ENCODE assay signal across 24 cellular contexts in genomic region chr2:3398837-3399236, GRCh38. TPM values are rescaled to one million over a fixed set of nuclear protein-coding genes. Genes with fewer than 3 reads are reported as not detected.
DNase-seq lines count a peak whose midpoint lies in the region; ATAC-seq, FAIRE-seq and TF ChIP-seq lines count a peak whose summit lies in the region.
"Had no signal": no experiment of that assay in that cellular context is flagged by ENCODE, and none has a peak within 500 bp of the region (broad histone marks: within the 10 kb centered on the region; RNA-seq: fewer than 3 reads in every experiment).

No MANE protein-coding gene starts in this region.

- H3K27ac ChIP-seq in temporal lobe (ENCODE audit: low read depth, low read length): peak overlapping the region; percentile 92
- H3K27ac ChIP-seq: epithelial cell of prostate, KMS-11, RWPE1, tibial artery had no signal

- H3K4me3 ChIP-seq in cardiac fibroblast (replicated peaks in 1 of 2; ENCODE audit: low read depth in 2 of 2, low read length in 2 of 2): no peak overlapping the region
- H3K4me3 ChIP-seq: HAP-1, tibial artery had no signal

- ATAC-seq in GM18867 (IDR thresholded peaks at IDR 0.05; ENCODE audit: unreplicated experiment): no peak
- no peak for ATAC-seq in HG02759 (IDR thresholded peaks at IDR 0.05; ENCODE audit: unreplicated experiment)
- ATAC-seq: activated CD8-positive, alpha-beta T cell treated with anti-CD3 and anti-CD28 coated beads for 36 hours; CD8-positive, alpha-beta T cell had no signal

- DNase-seq in NCI-H2227 (lab: John Stamatoyannopoulos, UW; ENCODE audit: unreplicated experiment): peak; percentile 17
- DNase-seq in NCI-H2227 treated with DMSO at 0.1 percent for 48 hours (lab: John Stamatoyannopoulos, UW): no peak
- DNase-seq in cardiac fibroblast (ENCODE audit: low read depth in 2 of 2): no peak
- DNase-seq in iPS-NIHi7 (ENCODE audit: extremely low spot score): peak; percentile 29
- no peak for DNase-seq in GM12892 (ENCODE audit: insufficient read length)
- DNase-seq: activated CD4-positive, alpha-beta T cell treated with anti-CD3 and anti-CD28 coated beads for 1 hour; activated CD8-positive, alpha-beta T cell treated with anti-CD3 and anti-CD28 coated beads for 36 hours; activated naive CD8-positive, alpha-beta T cell treated with anti-CD3 and anti-CD28 coated beads, Interleukin-2, amount 10 ng/mL, durations not matched to agents 7 days and 5 days; CD8-positive, alpha-beta T cell; DMS 273 treated with DMSO at 0.1 percent for 48 hours; mammary epithelial cell; MM.1S; NCI-H1417; NCI-H510A; stimulated activated CD4-positive, alpha-beta T cell treated with anti-CD3 and anti-CD28 coated beads, Interleukin-15, amount 100 ng/mL, for 24 hours; tibial artery had no signal

- TF ChIP-seq CTCF in cardiac fibroblast (IDR thresholded peaks at IDR 0.05; ENCODE audit: low read depth, low read length): peak; percentile 6

- TF ChIP-seq POLR2A in GM12892 (IDR thresholded peaks at IDR 0.05; ENCODE audit: low read depth, low read length): no peak

- FAIRE-seq in GM12892 (lab: Jason Lieb, UNC): no peak
- FAIRE-seq: astrocyte had no signal

RNA-seq across cellular contexts. Expression of gene TRAPPC12, which starts 19.3 kb away (rescaled TPM):
- 46.5 TPM for total RNA-seq in temporal lobe
- polyA plus RNA-seq in GM12892 (2012; ENCODE audit: missing spikeins): 54.3 TPM

RNA-seq across cellular contexts. Expression of gene EIPR1, which starts 21.2 kb away (rescaled TPM):
- 31.2 TPM for total RNA-seq in temporal lobe
- polyA plus RNA-seq in GM12892 (2012; ENCODE audit: missing spikeins): 31.9 TPM

Comparison
In these comparisons a context has a peak if more than half of its experiments do, and no peak if none do; other contexts are left out.
1. DNase-seq: peak in NCI-H2227 (single experiment) and iPS-NIHi7 (single experiment); none in NCI-H2227 treated with DMSO at 0.1 percent for 48 hours (single experiment), cardiac fibroblast (0 of 2) and GM12892 (single experiment).